23 cellular contexts compared by ENCODE assay signal in the genomic region with DNA sequence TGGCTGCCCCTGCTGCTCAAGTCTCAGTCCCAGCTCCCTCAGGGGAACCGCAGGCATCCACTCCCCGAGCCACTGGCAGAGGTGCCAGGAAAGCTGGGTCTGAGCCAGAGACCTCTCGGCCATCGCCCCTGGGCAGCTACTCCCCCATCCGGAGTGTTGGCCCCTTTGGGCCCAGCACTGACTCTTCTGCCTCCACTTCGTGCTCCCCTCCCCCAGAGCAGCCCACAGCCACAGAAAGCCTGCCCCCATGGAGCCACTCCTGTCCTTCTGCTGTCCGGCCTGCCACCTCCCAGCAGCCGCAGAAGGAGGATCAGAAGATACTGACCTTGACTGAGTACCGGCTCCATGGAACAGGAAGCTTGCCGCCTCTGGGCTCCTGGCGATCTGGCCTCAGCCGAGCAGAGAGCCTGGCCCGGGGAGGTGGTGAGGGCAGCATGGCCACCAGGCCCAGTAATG.
"Had no signal": no experiment of that assay in that cellular context is flagged by ENCODE, and none has a peak within 500 bp of the region (broad histone marks: within the 10 kb centered on the region; RNA-seq: fewer than 3 reads in every experiment).

No MANE protein-coding gene starts in this region.

- H3K27me3 Mint-ChIP-seq: activated B cell treated with CpG ODN at 0.5 μM for 24 hours; dendritic cell treated with granulocyte-macrophage colony-stimulating factor and Interleukin-4, amounts not matched to agents 40 ng/mL and 50 ng/mL, for 4 days; stimulated activated naive CD8-positive, alpha-beta T cell treated with anti-CD3 and anti-CD28 coated beads, Interleukin-15, Interleukin-2, amounts not matched to agents 100 ng/mL and 50 ng/mL, for 24 hours had no signal

- H3K36me3 Mint-ChIP-seq: activated naive CD8-positive, alpha-beta T cell treated with anti-CD3 and anti-CD28 coated beads, Interleukin-2, amount 10 ng/mL, durations not matched to agents 7 days and 5 days; memory B cell had no signal

- H3K9me3 Mint-ChIP-seq: activated B cell treated with CpG ODN at 0.5 μM for 24 hours; activated naive CD4-positive, alpha-beta T cell treated with anti-CD3 and anti-CD28 coated beads for 36 hours; activated naive CD8-positive, alpha-beta T cell treated with anti-CD3 and anti-CD28 coated beads, Interleukin-2, amount 10 ng/mL, durations not matched to agents 7 days and 5 days; dendritic cell treated with granulocyte-macrophage colony-stimulating factor and Interleukin-4, amounts not matched to agents 40 ng/mL and 50 ng/mL, for 4 days; memory B cell; nephron; stimulated activated naive CD8-positive, alpha-beta T cell treated with anti-CD3 and anti-CD28 coated beads, Interleukin-15, Interleukin-2, amounts not matched to agents 100 ng/mL and 50 ng/mL, for 24 hours had no signal

- DNase-seq: activated B cell treated with CpG ODN at 0.5 μM for 24 hours; activated CD4-positive, alpha-beta T cell treated with anti-CD3 and anti-CD28 coated beads for 4 hours; activated CD4-positive, alpha-beta T cell treated with anti-CD3 and anti-CD28 coated beads, Interleukin-2, amount 50 U/mL, for 48 hours; activated CD8-positive, alpha-beta memory T cell treated with anti-CD3 and anti-CD28 coated beads, Interleukin-2, amount 50 U/mL, for 48 hours; activated effector memory CD4-positive, alpha-beta T cell treated with Interleukin-2 at 50 U/mL for 16 hours; activated naive CD4-positive, alpha-beta T cell treated with anti-CD3 and anti-CD28 coated beads for 36 hours; activated naive CD8-positive, alpha-beta T cell treated with anti-CD3 and anti-CD28 coated beads, Interleukin-2, amount 10 ng/mL, durations not matched to agents 7 days and 5 days; activated T-cell treated with anti-CD3 and anti-CD28 coated beads, Interleukin-2, amount 50 U/mL, for 48 hours; body of pancreas; effector CD4-positive, alpha-beta T cell; foreskin melanocyte; hippocampal formation; left ventricle myocardium inferior; retina; stimulated activated CD4-positive, alpha-beta T cell treated with anti-CD3 and anti-CD28 coated beads, Interleukin-4, amount 100 ng/mL, for 4 hours; T1000 had no signal

- H3K27me3 ChIP-seq: body of pancreas, cardiac muscle cell, upper lobe of left lung had no signal

- ATAC-seq: body of pancreas had no signal

- H3K4me3 ChIP-seq: body of pancreas, cardiac muscle cell, left ventricle myocardium inferior, upper lobe of left lung had no signal

- H3K4me1 Mint-ChIP-seq: activated naive CD8-positive, alpha-beta T cell treated with anti-CD3 and anti-CD28 coated beads, Interleukin-2, amount 10 ng/mL, durations not matched to agents 7 days and 5 days had no signal

- H3K4me3 Mint-ChIP-seq: activated B cell treated with CpG ODN at 0.5 μM for 24 hours; activated naive CD4-positive, alpha-beta T cell treated with anti-CD3 and anti-CD28 coated beads for 36 hours; activated naive CD8-positive, alpha-beta T cell treated with anti-CD3 and anti-CD28 coated beads, Interleukin-2, amount 10 ng/mL, durations not matched to agents 7 days and 5 days; dendritic cell treated with granulocyte-macrophage colony-stimulating factor and Interleukin-4, amounts not matched to agents 40 ng/mL and 50 ng/mL, for 4 days; memory B cell; nephron; stimulated activated naive CD8-positive, alpha-beta T cell treated with anti-CD3 and anti-CD28 coated beads, Interleukin-15, Interleukin-2, amounts not matched to agents 100 ng/mL and 50 ng/mL, for 24 hours had no signal

- H3K27ac ChIP-seq: body of pancreas, cardiac muscle cell, upper lobe of left lung had no signal

- H3K27ac Mint-ChIP-seq: activated B cell treated with CpG ODN at 0.5 μM for 24 hours; activated naive CD4-positive, alpha-beta T cell treated with anti-CD3 and anti-CD28 coated beads for 36 hours; activated naive CD8-positive, alpha-beta T cell treated with anti-CD3 and anti-CD28 coated beads, Interleukin-2, amount 10 ng/mL, durations not matched to agents 7 days and 5 days; dendritic cell treated with granulocyte-macrophage colony-stimulating factor and Interleukin-4, amounts not matched to agents 40 ng/mL and 50 ng/mL, for 4 days; memory B cell; nephron; stimulated activated naive CD8-positive, alpha-beta T cell treated with anti-CD3 and anti-CD28 coated beads, Interleukin-15, Interleukin-2, amounts not matched to agents 100 ng/mL and 50 ng/mL, for 24 hours had no signal

- FAIRE-seq: endometrium had no signal

- H3K9me3 ChIP-seq: body of pancreas, left ventricle myocardium inferior, upper lobe of left lung had no signal
